Comparison of ENCODE assay signal across 8 cellular contexts in the genomic region with DNA sequence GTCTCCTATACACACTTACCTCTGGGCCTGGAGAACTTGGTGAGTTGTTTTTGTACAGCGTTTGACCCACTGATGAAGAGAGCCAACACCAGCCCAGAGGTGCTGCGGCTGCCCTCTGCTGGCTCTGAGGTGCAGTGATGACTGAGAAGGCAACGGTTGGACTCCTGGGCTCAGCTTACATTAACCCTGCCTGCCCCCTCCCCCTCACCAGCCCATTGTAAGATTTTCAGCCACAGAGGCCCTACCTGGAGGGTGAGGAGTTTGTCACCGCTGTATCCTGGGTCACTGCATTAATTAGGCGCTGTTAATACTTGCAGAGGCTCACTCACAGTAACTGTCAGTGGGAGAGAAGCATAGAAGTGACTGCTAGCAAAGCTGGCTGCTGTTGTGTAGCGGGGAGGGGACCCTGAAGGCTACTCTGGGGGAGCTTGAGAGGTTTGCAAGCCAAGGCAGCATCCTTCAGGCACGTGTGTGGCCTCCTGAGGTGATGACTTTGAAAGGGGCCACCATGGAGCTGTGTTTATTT. TPM values are rescaled to one million over a fixed set of nuclear protein-coding genes. Genes with fewer than 3 reads are reported as not detected.
DNase-seq lines count a peak whose midpoint lies in the region; ATAC-seq and TF ChIP-seq lines count a peak whose summit lies in the region.

No MANE protein-coding gene starts in this region.

- H3K4me1 Mint-ChIP-seq in T-helper 2 cell treated with Interferon-gamma antibody and Interleukin-4, amounts not matched to agents 5 μg/mL and 100 μg/mL, for 36 hours (ENCODE audit: low read depth): no peaks in the 10 kb centered on the region

- H3K36me3 ChIP-seq in ascending aorta (no peaks in the 10 kb centered on the region), skeletal muscle tissue (ENCODE audit: control insufficient read depth in 3 of 3, insufficient read depth in 3 of 3, low read length in 3 of 3) (peaks cover 0 to 2% (median 0%) of the 10 kb centered on the region in 3 donors)

- intact Hi-C loops in ascending aorta (cut with DNase I): loop anchor here (1.0 to 2.0 kb wide), 3 partner anchors 55 to 147 kb away; partner anchors contain the start of genes MMS19 and UBTD1

- peak; percentile 96 for TF ChIP-seq CTCF in AG04449 (IDR thresholded peaks at IDR 0.05; ENCODE audit: insufficient read depth, low read length, missing control alignments)
- TF ChIP-seq CTCF in LNCAP (IDR thresholded peaks at IDR 0.05): peak; percentile 83
- TF ChIP-seq CTCF in ascending aorta (IDR thresholded peaks at IDR 0.05): peak; percentile 76 to 86 (median 83)

- no peak overlapping the region for H3K4me3 Mint-ChIP-seq in T-helper 2 cell treated with Interferon-gamma antibody and Interleukin-4, amounts not matched to agents 5 μg/mL and 100 μg/mL, for 36 hours

- no peak overlapping the region for H3K27ac Mint-ChIP-seq in T-helper 2 cell treated with Interferon-gamma antibody and Interleukin-4, amounts not matched to agents 5 μg/mL and 100 μg/mL, for 36 hours

- ATAC-seq in GM18519 (IDR thresholded peaks at IDR 0.05; ENCODE audit: low FRiP score, unreplicated experiment): peak; percentile 51
- ATAC-seq in GM19328 (IDR thresholded peaks at IDR 0.05; ENCODE audit: unreplicated experiment): no peak

- H3K27ac ChIP-seq in ascending aorta (no peak overlapping the region), skeletal muscle tissue (ENCODE audit: low read depth, low read length) (no peak overlapping the region)

- H3K9me3 ChIP-seq in ascending aorta (no peaks in the 10 kb centered on the region), skeletal muscle tissue (ENCODE audit: control insufficient read depth in 3 of 3, low read length in 3 of 3) (no peaks in the 10 kb centered on the region)

- H3K4me1 ChIP-seq in ascending aorta (peaks cover 0 to 8% of the 10 kb centered on the region in 2 donors), skeletal muscle tissue (ENCODE audit: control insufficient read depth in 3 of 3, insufficient read depth in 3 of 3, low read length in 3 of 3) (peaks cover 36 to 40% (median 38%) of the 10 kb centered on the region in 3 donors)

- DNase-seq in AG04449 (ENCODE audit: low read depth, low spot score): no peak
- peak; percentile 40 for DNase-seq in T-helper 2 cell treated with Interferon-gamma antibody and Interleukin-4, amounts not matched to agents 5 μg/mL and 100 μg/mL, for 36 hours (ENCODE audit: low spot score)
- DNase-seq in ascending aorta (ENCODE audit: low spot score in 2 of 2): peak in 1 of 2 donors; percentile 80
- peak; percentile 33 to 48 for DNase-seq in hippocampal formation (lab: John Stamatoyannopoulos, UW)

- H3K27me3 ChIP-seq in ascending aorta: no peaks in the 10 kb centered on the region
- no peaks in the 10 kb centered on the region for H3K27me3 ChIP-seq in skeletal muscle tissue (ENCODE audit: control insufficient read depth in 3 of 3, insufficient read depth in 3 of 3, low read length in 3 of 3)

- H3K36me3 Mint-ChIP-seq in T-helper 2 cell treated with Interferon-gamma antibody and Interleukin-4, amounts not matched to agents 5 μg/mL and 100 μg/mL, for 36 hours (ENCODE audit: low read depth): no peaks in the 10 kb centered on the region

- H3K27me3 Mint-ChIP-seq in T-helper 2 cell treated with Interferon-gamma antibody and Interleukin-4, amounts not matched to agents 5 μg/mL and 100 μg/mL, for 36 hours (ENCODE audit: low read depth): no peaks in the 10 kb centered on the region

- CTCF ChIA-PET in AG04449 (lab: Yijun Ruan, JAX): interaction anchor here (0.7 to 10.3 kb wide), 37 partner anchors 8 to 173 kb away, joined by 3 to 188 read pairs (median 4); partner anchors contain the start of genes ANKRD2, HOGA1 and UBTD1

- peak overlapping the region in 2 of 3 donors; percentile 19 to 26 for H3K9ac ChIP-seq in skeletal muscle tissue (ENCODE audit: low read depth in 1 of 3, low read length in 3 of 3)

- no peaks in the 10 kb centered on the region for H3K9me3 Mint-ChIP-seq in T-helper 2 cell treated with Interferon-gamma antibody and Interleukin-4, amounts not matched to agents 5 μg/mL and 100 μg/mL, for 36 hours

- POLR2A ChIA-PET in AG04449 (lab: Yijun Ruan, JAX): interaction anchor here (0.8 to 1.4 kb wide), 3 partner anchors 11 to 100 kb away, joined by 3 to 5 read pairs (median 4); no protein-coding TSS in a partner anchor

- no peak overlapping the region for H3K4me3 ChIP-seq in AG04449 (ENCODE audit: low read depth, low read length)
- no peak overlapping the region for H3K4me3 ChIP-seq in ascending aorta
- no peak overlapping the region for H3K4me3 ChIP-seq in skeletal muscle tissue (ENCODE audit: low read length in 3 of 3)

RNA-seq across cellular contexts. Expression of gene ANKRD2, which starts 18.9 kb away (rescaled TPM):
- total RNA-seq in ascending aorta (not detected), skeletal muscle tissue (8.9 TPM)

RNA-seq across cellular contexts. Expression of gene HOGA1, which starts 30.6 kb away (rescaled TPM):
- total RNA-seq in ascending aorta (2.6 TPM), skeletal muscle tissue (1.6 TPM)

RNA-seq across cellular contexts. Expression of gene C10orf62, which starts 35.9 kb away (rescaled TPM):
- total RNA-seq in ascending aorta (not detected), skeletal muscle tissue (under 0.01 TPM)

RNA-seq across cellular contexts. Expression of gene UBTD1, which starts 54.9 kb away (rescaled TPM):
- 33.0 TPM for total RNA-seq in ascending aorta
- 8.4 TPM for total RNA-seq in skeletal muscle tissue

RNA-seq across cellular contexts. Expression of gene MMS19, which starts 55.4 kb away (rescaled TPM):
- total RNA-seq in ascending aorta: 34.0 TPM
- total RNA-seq in skeletal muscle tissue: 47.0 TPM
